16 cellular contexts compared by ENCODE assay signal in the genomic region with DNA sequence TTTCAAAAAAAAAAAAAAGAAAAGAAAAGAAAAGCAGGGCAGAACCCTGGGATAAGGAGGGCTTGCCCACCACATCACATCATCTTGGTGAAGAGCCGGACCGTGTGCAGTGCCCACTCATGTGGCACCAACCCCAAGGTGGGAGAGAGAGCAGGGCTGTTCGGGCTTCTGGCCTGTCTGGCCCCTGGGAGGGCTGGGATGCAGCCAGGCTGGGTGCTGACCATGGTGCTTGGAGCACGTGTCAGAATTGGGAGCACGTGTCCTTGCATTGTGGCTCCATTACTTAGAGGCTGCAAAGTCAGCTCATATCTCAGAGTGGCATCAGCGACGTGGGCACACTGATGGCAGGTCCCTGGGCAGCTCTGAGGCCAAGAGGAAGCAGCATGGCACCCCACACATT.
DNase-seq lines count a peak whose midpoint lies in the region; ATAC-seq, FAIRE-seq and TF ChIP-seq lines count a peak whose summit lies in the region.
"Had no signal": no experiment of that assay in that cellular context is flagged by ENCODE, and none has a peak within 500 bp of the region (broad histone marks: within the 10 kb centered on the region; RNA-seq: fewer than 3 reads in every experiment).

No MANE protein-coding gene starts in this region.

- POLR2A ChIA-PET in HepG2 (lab: Yijun Ruan, JAX): no interaction called here

- no peak for FAIRE-seq in HepG2 (lab: Jason Lieb, UNC)
- FAIRE-seq: A549 had no signal

- TF ChIP-seq EP300 in HepG2 (IDR thresholded peaks at IDR 0.05; ENCODE audit: low read depth in 2 of 2, low read length in 2 of 2) (no peak), HepG2 (CRISPR knock-in tag; IDR thresholded peaks at IDR 0.05; ENCODE audit: borderline replicate concordance) (no peak), neural cell (conservative IDR thresholded peaks at IDR 0.05; ENCODE audit: poor library complexity, severe bottlenecking) (no peak)

- H3K27ac ChIP-seq in HepG2 (ENCODE audit: extremely low read length, insufficient read depth, low read length): no peak overlapping the region
- no peak overlapping the region for H3K27ac ChIP-seq in right lobe of liver
- H3K27ac ChIP-seq in angular gyrus (ENCODE audit: low read depth, low read length): peak overlapping the region; percentile 38
- H3K27ac ChIP-seq in neural cell (ENCODE audit: low read length): peak overlapping the region; percentile 88
- H3K27ac ChIP-seq: A549, SJSA1 had no signal

- H3K4me1 ChIP-seq in HepG2 (ENCODE audit: insufficient read depth, low read length) (peaks cover 41% of the 10 kb centered on the region), right lobe of liver (no peaks in the 10 kb centered on the region)
- H3K4me1 ChIP-seq: A549, HAP-1 had no signal

- TF ChIP-seq CTCF in HepG2 (CRISPR knock-in tag; IDR thresholded peaks at IDR 0.05) (no peak), right lobe of liver (IDR thresholded peaks at IDR 0.05) (no peak), neural cell (IDR thresholded peaks at IDR 0.05; ENCODE audit: poor library complexity, severe bottlenecking) (no peak)

- H3K9me3 ChIP-seq in HepG2 (ENCODE audit: low read length) (no peaks in the 10 kb centered on the region), right lobe of liver (no peaks in the 10 kb centered on the region), neural cell (ENCODE audit: low read length) (no peaks in the 10 kb centered on the region)
- H3K9me3 ChIP-seq: A549, HAP-1, SJSA1 had no signal

- in situ Hi-C loops in HepG2 (cut with HindIII; ENCODE audit: extremely low pct_ligation_motif_present, low pct_unique_long_range_greater_than_20kb): no loop called here

- H3K27me3 ChIP-seq in HepG2 (ENCODE audit: control insufficient read depth in 1 of 2, insufficient read depth in 2 of 2, low read length in 2 of 2) (peaks cover 6 to 35% of the 10 kb centered on the region in 2 experiments; a peak in 4 of 5 replicates), right lobe of liver (no peaks in the 10 kb centered on the region), neural cell (ENCODE audit: insufficient read depth, low read depth, low read length) (no peaks in the 10 kb centered on the region)

- H3K4me3 ChIP-seq in HepG2 (replicated peaks in 1 of 3; ENCODE audit: insufficient read depth in 1 of 3, low read depth in 2 of 3, low read length in 3 of 3) (no peak overlapping the region), right lobe of liver (no peak overlapping the region), neural cell (ENCODE audit: low read length) (no peak overlapping the region)
- H3K4me3 ChIP-seq: A549, HAP-1, SJSA1 had no signal

- H3F3A ChIP-seq in neural cell (ENCODE audit: insufficient read depth, low read length, poor library complexity, severe bottlenecking): no peaks in the 10 kb centered on the region

- TF ChIP-seq POLR2A in HepG2 (IDR thresholded peaks at IDR 0.05; ENCODE audit: insufficient read depth in 1 of 2, low read depth in 2 of 2, low read length in 2 of 2) (no peak), right lobe of liver (IDR thresholded peaks at IDR 0.05) (no peak)

- H3K36me3 ChIP-seq in HepG2 (replicated peaks in 1 of 2; ENCODE audit: control insufficient read depth in 1 of 2, insufficient read depth in 2 of 2, low read length in 2 of 2): no peaks in the 10 kb centered on the region
- no peaks in the 10 kb centered on the region for H3K36me3 ChIP-seq in right lobe of liver
- H3K36me3 ChIP-seq in neural cell (ENCODE audit: insufficient read depth, low read length): no peaks in the 10 kb centered on the region
- H3K36me3 ChIP-seq: HAP-1, SJSA1 had no signal

- BruUV-seq in HepG2 (replicated peaks; lab: Mats Ljungman, UMichigan): no TSS peak

- DNase-seq in HepG2 (ENCODE audit: low spot score) (no peak), right lobe of liver (no peak)
- no peak for DNase-seq in activated T-cell treated with anti-CD3 and anti-CD28 coated beads, Interleukin-2, amount 50 U/mL, for 1 hour
- DNase-seq: CD4-positive, CD25-positive, alpha-beta regulatory T cell; NCI-H1048; NCI-H1436 treated with DMSO at 0.1 percent for 48 hours; NCI-H2029 treated with DMSO at 0.1 percent for 48 hours; NCI-H446 treated with DMSO at 0.1 percent for 48 hours; NCI-H748 treated with DMSO at 0.1 percent for 48 hours had no signal

- no peak for ATAC-seq in HepG2
- ATAC-seq in right lobe of liver: no peak
- no peak for ATAC-seq in HG03108 (IDR thresholded peaks at IDR 0.05; ENCODE audit: unreplicated experiment)
- ATAC-seq in HG02759 (IDR thresholded peaks at IDR 0.05; ENCODE audit: unreplicated experiment): no peak
- ATAC-seq: A549 had no signal

- no peak overlapping the region for H3K9ac ChIP-seq in HepG2 (ENCODE audit: insufficient read depth, low read depth, low read length)
- H3K9ac ChIP-seq in neural cell (ENCODE audit: low read length): no peak overlapping the region

- intact Hi-C loops in HepG2 (cut with micrococcal nuclease; ENCODE audit: unreplicated experiment) (no loop called here), right lobe of liver (cut with DNase I) (no loop called here)

- H4K20me1 ChIP-seq in HepG2 (ENCODE audit: insufficient read depth, low read length) (no peaks in the 10 kb centered on the region), neural cell (ENCODE audit: insufficient read depth) (no peaks in the 10 kb centered on the region)

- no peak for TF ChIP-seq RAD21 in HepG2 (CRISPR knock-in tag; IDR thresholded peaks at IDR 0.05)
- TF ChIP-seq RAD21 in neural cell (conservative IDR thresholded peaks at IDR 0.05): no peak

- no peaks in the 10 kb centered on the region for H3K9me2 ChIP-seq in neural cell (ENCODE audit: insufficient read depth, low read length)

- H3K79me2 ChIP-seq in HepG2 (ENCODE audit: insufficient read depth, low read length) (no peaks in the 10 kb centered on the region), neural cell (replicated peaks; ENCODE audit: insufficient read depth, low read length) (no peaks in the 10 kb centered on the region)

- H2AFZ ChIP-seq in HepG2 (ENCODE audit: low read length): no peak overlapping the region
- no peak overlapping the region for H2AFZ ChIP-seq in neural cell (ENCODE audit: low read depth, low read length)

- CTCF ChIA-PET in HepG2 (lab: Yijun Ruan, JAX; ENCODE audit: low intra/inter-chr PET ratio, low total read pairs): no interaction called here

- no peak overlapping the region for H3K4me2 ChIP-seq in HepG2 (ENCODE audit: low read depth, low read length)
- H3K4me2 ChIP-seq in neural cell (ENCODE audit: low read length): no peak overlapping the region
- H3K4me2 ChIP-seq: A549 had no signal

- WGBS in HepG2 (ENCODE audit: low lambda C conversion rate): 43% methylated on average over 4 of the region's 7 CpGs
- WGBS in right lobe of liver (ENCODE audit: insufficient coverage, low coverage, low lambda C conversion rate, missing lambda C conversion rate): 74% methylated on average over 3 of the region's 7 CpGs

TF ChIP-seq in HepG2, 621 proteins besides CTCF, POLR2A, EP300 and RAD21 (continues in another document):
- TF ChIP-seq MIER2 (CRISPR knock-in tag; IDR thresholded peaks at IDR 0.05) (peak; percentile 75; the same call in 1 of the 2 replicates), HOXA7 (CRISPR knock-in tag; IDR thresholded peaks at IDR 0.05) (no peak), NONO (IDR thresholded peaks at IDR 0.05) (no peak), NONO (CRISPR knock-in tag; conservative IDR thresholded peaks at IDR 0.05) (no peak), ZNF878 (CRISPR knock-in tag; IDR thresholded peaks at IDR 0.05) (no peak)
- TF ChIP-seq, protein P1, sequence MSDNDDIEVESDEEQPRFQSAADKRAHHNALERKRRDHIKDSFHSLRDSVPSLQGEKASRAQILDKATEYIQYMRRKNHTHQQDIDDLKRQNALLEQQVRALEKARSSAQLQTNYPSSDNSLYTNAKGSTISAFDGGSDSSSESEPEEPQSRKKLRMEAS (IDR thresholded peaks at IDR 0.05): peak; percentile 37; the same call in 1 of the 2 replicates
- TF ChIP-seq, protein P2, sequence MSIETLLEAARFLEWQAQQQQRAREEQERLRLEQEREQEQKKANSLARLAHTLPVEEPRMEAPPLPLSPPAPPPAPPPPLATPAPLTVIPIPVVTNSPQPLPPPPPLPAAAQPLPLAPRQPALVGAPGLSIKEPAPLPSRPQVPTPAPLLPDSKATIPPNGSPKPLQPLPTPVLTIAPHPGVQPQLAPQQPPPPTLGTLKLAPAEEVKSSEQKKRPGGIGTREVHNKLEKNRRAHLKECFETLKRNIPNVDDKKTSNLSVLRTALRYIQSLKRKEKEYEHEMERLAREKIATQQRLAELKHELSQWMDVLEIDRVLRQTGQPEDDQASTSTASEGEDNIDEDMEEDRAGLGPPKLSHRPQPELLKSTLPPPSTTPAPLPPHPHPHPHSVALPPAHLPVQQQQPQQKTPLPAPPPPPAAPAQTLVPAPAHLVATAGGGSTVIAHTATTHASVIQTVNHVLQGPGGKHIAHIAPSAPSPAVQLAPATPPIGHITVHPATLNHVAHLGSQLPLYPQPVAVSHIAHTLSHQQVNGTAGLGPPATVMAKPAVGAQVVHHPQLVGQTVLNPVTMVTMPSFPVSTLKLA (IDR thresholded peaks at IDR 0.05): peak; percentile 84

TF ChIP-seq in neural cell, 6 proteins besides CTCF, POLR2A, EP300 and RAD21:
- no peak for TF ChIP-seq POLR2AphosphoS5 (IDR thresholded peaks at IDR 0.05)
- no peak for TF ChIP-seq SMC3 (conservative IDR thresholded peaks at IDR 0.05; ENCODE audit: poor library complexity)
TF ChIP-seq in neural cell: peak in this region for 0.

Comparison
In these comparisons a context has a peak if more than half of its experiments do, and no peak if none do; other contexts are left out.
1. H3K27ac ChIP-seq: peak in angular gyrus (single experiment) and neural cell (single experiment); none in HepG2 (single experiment) and right lobe of liver (0 of 3).